8 cellular contexts compared by ENCODE assay signal in the genomic region with DNA sequence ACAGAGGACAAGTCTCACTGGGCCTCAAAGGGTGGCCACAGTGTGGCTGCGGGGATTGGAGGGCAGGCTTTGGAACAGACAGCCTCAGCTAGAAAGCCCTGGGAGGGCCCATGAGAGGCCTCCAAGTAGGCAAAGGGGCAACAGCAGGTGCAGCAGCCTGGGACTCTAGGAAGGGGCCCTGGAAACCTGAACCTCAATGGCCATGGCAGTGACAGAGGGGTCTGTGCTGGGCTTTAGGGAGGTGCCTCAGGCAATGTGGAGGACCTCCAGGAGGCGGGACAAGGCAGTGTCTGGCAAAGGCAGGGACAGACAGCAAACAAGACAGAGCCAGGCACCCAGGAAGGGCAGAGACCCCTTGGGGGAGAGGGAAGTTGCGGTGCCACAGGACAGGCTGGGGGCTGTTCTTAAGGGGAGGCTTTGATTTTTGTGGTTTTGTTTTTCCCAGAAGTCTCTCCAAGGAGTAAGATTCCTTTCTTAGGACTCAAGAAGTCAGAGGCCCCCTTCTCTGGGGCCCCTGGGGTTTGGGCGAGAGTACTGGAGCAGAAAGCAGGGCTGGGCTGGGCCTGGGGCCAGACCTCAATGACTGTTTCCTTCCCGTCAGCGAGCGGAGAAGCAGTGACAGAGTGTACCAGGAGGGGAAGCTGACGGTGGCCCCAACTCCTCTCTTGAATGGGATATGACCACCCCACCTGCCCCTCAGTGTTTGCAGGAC. TPM values are rescaled to one million over a fixed set of nuclear protein-coding genes. Genes with fewer than 3 reads are reported as not detected.
DNase-seq lines count a peak whose midpoint lies in the region; ATAC-seq and TF ChIP-seq lines count a peak whose summit lies in the region.

No MANE protein-coding gene starts in this region.

- TF ChIP-seq CTCF in gastroesophageal sphincter (IDR thresholded peaks at IDR 0.05) (no peak), prostate gland (IDR thresholded peaks at IDR 0.05) (no peak)

- CTCF ChIA-PET in activated CD4-positive, alpha-beta memory T cell treated with anti-CD3 and anti-CD28 coated beads for 36 hours (lab: Charles Lee), result interaction anchor here (1.0 to 1.6 kb wide), 6 partner anchors 10 to 72 kb away, joined by 3 to 9 read pairs (median 4); partner anchors contain the start of gene STOML1

- peaks cover 6% of the 10 kb centered on the region for H3K36me3 Mint-ChIP-seq in activated CD4-positive, alpha-beta memory T cell treated with anti-CD3 and anti-CD28 coated beads for 36 hours

- TF ChIP-seq POLR2A in gastroesophageal sphincter (IDR thresholded peaks at IDR 0.05) (no peak), prostate gland (IDR thresholded peaks at IDR 0.05) (no peak)

- intact Hi-C loops in activated CD4-positive, alpha-beta memory T cell treated with anti-CD3 and anti-CD28 coated beads for 36 hours (cut with micrococcal nuclease), result loop anchor here (2.0 kb wide), 1 partner anchor 24 kb away; no protein-coding TSS in a partner anchor
- intact Hi-C loops in prostate gland (cut with DNase I), result no loop called here

- peaks cover 22% of the 10 kb centered on the region for H3K4me1 Mint-ChIP-seq in activated CD4-positive, alpha-beta memory T cell treated with anti-CD3 and anti-CD28 coated beads for 36 hours (ENCODE audit: low read depth)

- no peaks in the 10 kb centered on the region for H3K27me3 Mint-ChIP-seq in activated CD4-positive, alpha-beta memory T cell treated with anti-CD3 and anti-CD28 coated beads for 36 hours

- peaks cover 0 to 25% of the 10 kb centered on the region in 2 donors for H3K36me3 ChIP-seq in gastroesophageal sphincter
- H3K36me3 ChIP-seq in prostate gland, result no peaks in the 10 kb centered on the region

- H3K4me1 ChIP-seq in gastroesophageal sphincter (peaks cover 4 to 62% (median 48%) of the 10 kb centered on the region in 3 donors), prostate gland (replicated peaks) (peaks cover 27% of the 10 kb centered on the region)

- H3K4me3 Mint-ChIP-seq in activated CD4-positive, alpha-beta memory T cell treated with anti-CD3 and anti-CD28 coated beads for 36 hours, result no peak overlapping the region

- POLR2A ChIA-PET in activated CD4-positive, alpha-beta memory T cell treated with anti-CD3 and anti-CD28 coated beads for 36 hours (lab: Charles Lee), result interaction anchor here (1.1 to 1.6 kb wide), 6 partner anchors 9 to 24 kb away, joined by 3 to 9 read pairs (median 4); partner anchors contain the start of gene PML

- WGBS in gastroesophageal sphincter (ENCODE audit: low coverage in 1 of 2), 2 donors, result 25 to 33% methylated on average over 1 to 2 of the region's 8 CpGs
- WGBS in prostate gland, result 9% methylated on average over 8 of the region's 8 CpGs

- no peaks in the 10 kb centered on the region for H3K9me3 Mint-ChIP-seq in activated CD4-positive, alpha-beta memory T cell treated with anti-CD3 and anti-CD28 coated beads for 36 hours

- H3K9me3 ChIP-seq in gastroesophageal sphincter, result no peaks in the 10 kb centered on the region
- H3K9me3 ChIP-seq in prostate gland, result no peaks in the 10 kb centered on the region

- DNase-seq in Ammon's horn (ENCODE audit: low spot score), result peak; percentile 74
- DNase-seq in activated CD4-positive, alpha-beta memory T cell treated with anti-CD3 and anti-CD28 coated beads for 36 hours, result peak; percentile 73
- DNase-seq in prostate gland (ENCODE audit: low spot score), result peak; percentile 42

- no peaks in the 10 kb centered on the region for H3K27me3 ChIP-seq in gastroesophageal sphincter
- H3K27me3 ChIP-seq in prostate gland (replicated peaks; ENCODE audit: insufficient read depth), result no peaks in the 10 kb centered on the region

- H3K27ac Mint-ChIP-seq in activated CD4-positive, alpha-beta memory T cell treated with anti-CD3 and anti-CD28 coated beads for 36 hours, result peak overlapping the region; percentile 82

- H3K27ac ChIP-seq in gastroesophageal sphincter, result peak overlapping the region; percentile 21 to 95 (median 88)
- peak overlapping the region; percentile 75 to 78 for H3K27ac ChIP-seq in prostate gland

- H3K4me3 ChIP-seq in gastroesophageal sphincter (peak overlapping the region in 1 of 2 donors; percentile 19), prostate gland (no peak overlapping the region)

- ATAC-seq in HG02884 (IDR thresholded peaks at IDR 0.05; ENCODE audit: unreplicated experiment), result peak; percentile 66
- ATAC-seq in gastroesophageal sphincter, result peak; percentile 88
- ATAC-seq in HG03432 (IDR thresholded peaks at IDR 0.05; ENCODE audit: unreplicated experiment), result no peak
- no peak for ATAC-seq in HG03571 (IDR thresholded peaks at IDR 0.05; ENCODE audit: unreplicated experiment)
- ATAC-seq in GM19467 (IDR thresholded peaks at IDR 0.05; ENCODE audit: unreplicated experiment), result no peak

- TF ChIP-seq EP300 in gastroesophageal sphincter (IDR thresholded peaks at IDR 0.05), result no peak

RNA-seq across cellular contexts. Expression of gene STOML1, which starts 9.7 kb away (rescaled TPM):
- 10 to 100 TPM in 1 of 2 experiments, 1 to 10 TPM in 1; 7.1 to 10.1 TPM for total RNA-seq in activated CD4-positive, alpha-beta memory T cell treated with anti-CD3 and anti-CD28 coated beads for 36 hours
- 10 to 100 TPM in 3 of 4 donors, 1 to 10 TPM in 1; 8.1 to 21.7 (median 13.7) TPM for total RNA-seq in gastroesophageal sphincter
- 10 to 100 TPM; 15.6 to 26.8 TPM for total RNA-seq in prostate gland

RNA-seq across cellular contexts. Expression of gene PML, which starts 12.1 kb away (rescaled TPM):
- 10 to 100 TPM; 67.6 to 69.8 TPM for total RNA-seq in activated CD4-positive, alpha-beta memory T cell treated with anti-CD3 and anti-CD28 coated beads for 36 hours
- 10 to 100 TPM; 24.1 to 75.1 (median 52.1) TPM for total RNA-seq in gastroesophageal sphincter
- 100 to 1,000 TPM in 1 of 2 donors, 10 to 100 TPM in 1; 67.5 to 122 TPM for total RNA-seq in prostate gland

RNA-seq across cellular contexts. Expression of gene LOXL1, which starts 56.1 kb away (rescaled TPM):
- total RNA-seq in activated CD4-positive, alpha-beta memory T cell treated with anti-CD3 and anti-CD28 coated beads for 36 hours, result 1 to 10 TPM; 2.5 to 3.3 TPM
- total RNA-seq in gastroesophageal sphincter (10 to 100 TPM; 22.9 to 63.0 (median 34.5) TPM), prostate gland (10 to 100 TPM; 20.5 to 22.5 TPM)

Comparison
In these comparisons a context has a peak if more than half of its experiments do, and no peak if none do; other contexts are left out.
1. ATAC-seq: peak in HG02884 (single experiment) and gastroesophageal sphincter (single experiment); none in HG03432 (single experiment), HG03571 (single experiment) and GM19467 (single experiment).
2. RNA of gene LOXL1, which starts 56.1 kb away (total RNA-seq): 22.9 to 63.0 TPM in gastroesophageal sphincter and 20.5 to 22.5 TPM in prostate gland; 2.5 to 3.3 TPM in activated CD4-positive, alpha-beta memory T cell treated with anti-CD3 and anti-CD28 coated beads for 36 hours; every median in the first group is over 4 times any median in the second.
3. Peak in every context shown above with its lines, with median percentiles within 50 percentile points of each other: DNase-seq.